ENCODE assay signal across 8 cellular contexts in genomic region chr19:45424191-45425058, GRCh38. TPM values are rescaled to one million over a fixed set of nuclear protein-coding genes. Genes with fewer than 3 reads are reported as not detected.
DNase-seq lines count a peak whose midpoint lies in the region; ATAC-seq and TF ChIP-seq lines count a peak whose summit lies in the region.

No MANE protein-coding gene starts in this region.

- peak; percentile 64 for ATAC-seq in activated CD8-positive, alpha-beta T cell treated with anti-CD3 and anti-CD28 coated beads for 36 hours
- ATAC-seq in GM21390 (IDR thresholded peaks at IDR 0.05; ENCODE audit: unreplicated experiment), result no peak

- peak; percentile 84 for DNase-seq in AG08395 (ENCODE audit: low spot score)
- peak; percentile 37 for DNase-seq in GM13977 (ENCODE audit: low spot score)
- DNase-seq in NCI-H146 treated with DMSO at 0.1 percent for 48 hours (lab: John Stamatoyannopoulos, UW; ENCODE audit: unreplicated experiment), result peak; percentile 40
- DNase-seq in activated CD8-positive, alpha-beta T cell treated with anti-CD3 and anti-CD28 coated beads for 36 hours, result peak; percentile 63
- DNase-seq in fibroblast of mammary gland (ENCODE audit: low read depth), result peak; percentile 97
- no peak for DNase-seq in hippocampal formation (lab: John Stamatoyannopoulos, UW)

- CTCF ChIA-PET in activated CD8-positive, alpha-beta T cell treated with anti-CD3 and anti-CD28 coated beads for 36 hours (lab: Charles Lee), result interaction anchor here (1.0 to 3.0 kb wide), 5 partner anchors 15 to 61 kb away, joined by 3 to 21 read pairs (median 14); no protein-coding TSS in a partner anchor

- H3K4me3 Mint-ChIP-seq in activated CD8-positive, alpha-beta T cell treated with anti-CD3 and anti-CD28 coated beads for 36 hours, result peak overlapping the region; percentile 89
- peak overlapping the region; percentile 91 to 95 (median 94) for H3K4me3 Mint-ChIP-seq in nephron

- peak overlapping the region; percentile 82 for H3K4me3 ChIP-seq in fibroblast of mammary gland (ENCODE audit: control insufficient read depth, low read depth, low read length)

- in situ Hi-C loops in GM13977 (cut with MboI; ENCODE audit: low pct_unique_long_range_greater_than_20kb, low sequenced_read_pairs, unreplicated experiment), result no loop called here

- H3K4me1 Mint-ChIP-seq in activated CD8-positive, alpha-beta T cell treated with anti-CD3 and anti-CD28 coated beads for 36 hours (ENCODE audit: low read depth), result peaks cover 52% of the 10 kb centered on the region
- peaks cover 34% of the 10 kb centered on the region for H3K4me1 Mint-ChIP-seq in nephron

- peak overlapping the region; percentile 89 for H3K27ac Mint-ChIP-seq in activated CD8-positive, alpha-beta T cell treated with anti-CD3 and anti-CD28 coated beads for 36 hours
- H3K27ac Mint-ChIP-seq in nephron, result peak overlapping the region; percentile 83 to 92 (median 86)

- POLR2A ChIA-PET in activated CD8-positive, alpha-beta T cell treated with anti-CD3 and anti-CD28 coated beads for 36 hours (lab: Charles Lee), result interaction anchor here (0.8 to 1.7 kb wide), 6 partner anchors 15 to 61 kb away, joined by 3 to 8 read pairs (median 4); partner anchors contain the start of gene FOSB

- TF ChIP-seq CTCF in GM13977 (IDR thresholded peaks at IDR 0.05; ENCODE audit: extremely low read depth, insufficient read depth, missing control alignments) (no peak), fibroblast of mammary gland (conservative IDR thresholded peaks at IDR 0.05; ENCODE audit: control insufficient read depth, insufficient read depth, low read depth, low read length) (no peak), nephron (IDR thresholded peaks at IDR 0.05; ENCODE audit: unreplicated experiment in 3 of 3) (no peak)
- no peak for TF ChIP-seq CTCF in activated CD8-positive, alpha-beta T cell treated with anti-CD3 and anti-CD28 coated beads for 36 hours (IDR thresholded peaks at IDR 0.05)

- H3K9me3 Mint-ChIP-seq in activated CD8-positive, alpha-beta T cell treated with anti-CD3 and anti-CD28 coated beads for 36 hours, result no peaks in the 10 kb centered on the region
- H3K9me3 Mint-ChIP-seq in nephron, result no peaks in the 10 kb centered on the region

- H3K27me3 Mint-ChIP-seq in activated CD8-positive, alpha-beta T cell treated with anti-CD3 and anti-CD28 coated beads for 36 hours, result no peaks in the 10 kb centered on the region
- H3K27me3 Mint-ChIP-seq in nephron (ENCODE audit: low read depth), result no peaks in the 10 kb centered on the region

- peaks cover 13% of the 10 kb centered on the region for H3K36me3 Mint-ChIP-seq in activated CD8-positive, alpha-beta T cell treated with anti-CD3 and anti-CD28 coated beads for 36 hours (ENCODE audit: low read depth)
- H3K36me3 Mint-ChIP-seq in nephron (ENCODE audit: low read depth), result peaks cover 9% of the 10 kb centered on the region

- intact Hi-C loops in activated CD8-positive, alpha-beta T cell treated with anti-CD3 and anti-CD28 coated beads for 36 hours (cut with micrococcal nuclease), result loop anchor here (10.0 kb wide), 1 partner anchor 50 kb away; no protein-coding TSS in a partner anchor

RNA-seq across cellular contexts. Expression of gene ERCC1, which starts 0.7 kb away (rescaled TPM):
- total RNA-seq in activated CD8-positive, alpha-beta T cell treated with anti-CD3 and anti-CD28 coated beads for 36 hours, result 10 to 100 TPM; 41.6 to 46.5 TPM

RNA-seq across cellular contexts. Expression of gene POLR1G, which starts 18.0 kb away (rescaled TPM):
- 10 to 100 TPM in 1 of 2 experiments, 1 to 10 TPM in 1; 9.8 to 11.6 TPM for total RNA-seq in activated CD8-positive, alpha-beta T cell treated with anti-CD3 and anti-CD28 coated beads for 36 hours

RNA-seq across cellular contexts. Expression of gene PPP1R13L, which starts 19.6 kb away (rescaled TPM):
- total RNA-seq in activated CD8-positive, alpha-beta T cell treated with anti-CD3 and anti-CD28 coated beads for 36 hours, result 1 to 10 TPM; 4.6 to 5.8 TPM

RNA-seq across cellular contexts. Expression of gene FOSB, which starts 43.4 kb away (rescaled TPM):
- 10 to 100 TPM; 70.0 to 71.2 TPM for total RNA-seq in activated CD8-positive, alpha-beta T cell treated with anti-CD3 and anti-CD28 coated beads for 36 hours

RNA-seq across cellular contexts. Expression of gene ERCC2, which starts 54.1 kb away (rescaled TPM):
- 10 to 100 TPM; 23.2 to 25.6 TPM for total RNA-seq in activated CD8-positive, alpha-beta T cell treated with anti-CD3 and anti-CD28 coated beads for 36 hours

Comparison
In these comparisons a context has a peak if more than half of its experiments do, and no peak if none do; other contexts are left out.
1. DNase-seq: peak in AG08395 (single experiment), GM13977 (single experiment), NCI-H146 treated with DMSO at 0.1 percent for 48 hours (single experiment), activated CD8-positive, alpha-beta T cell treated with anti-CD3 and anti-CD28 coated beads for 36 hours (single experiment) and fibroblast of mammary gland (single experiment); none in hippocampal formation (0 of 2).